Comparison of ENCODE assay signal across 1 cellular context in the genomic region with DNA sequence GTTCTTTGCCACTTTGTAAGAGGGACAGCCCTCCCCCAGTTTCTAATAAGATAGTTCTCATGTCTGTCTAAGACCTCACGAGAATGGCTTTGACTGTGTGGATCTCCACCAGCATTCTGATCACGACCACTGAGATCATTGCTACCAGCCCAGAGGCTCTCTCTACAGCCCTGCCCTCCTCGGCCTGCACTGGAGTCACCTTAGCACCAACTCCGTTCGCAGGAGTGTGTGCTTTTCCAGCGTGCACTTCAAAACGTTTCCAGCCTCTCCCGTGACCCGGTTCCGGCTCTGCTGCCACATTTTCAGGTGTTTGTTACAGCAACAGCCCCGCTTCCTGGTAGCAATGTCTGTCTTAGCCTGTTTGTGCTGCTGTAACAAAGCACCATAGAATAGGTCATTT.
TF ChIP-seq lines count a peak whose summit lies in the region.

No MANE protein-coding gene starts in this region.

TF ChIP-seq in H1, 55 proteins besides CTCF, POLR2A, EP300 and RAD21:
- TF ChIP-seq POLR2AphosphoS5 (IDR thresholded peaks at IDR 0.05; ENCODE audit: low read depth, low read length) (no peak), BACH1 (IDR thresholded peaks at IDR 0.05; ENCODE audit: low read length) (no peak), RNF2 (IDR thresholded peaks at IDR 0.05; ENCODE audit: borderline replicate concordance, low read depth, low read length, missing control alignments, poor library complexity, severe bottlenecking) (no peak), GTF2F1 (IDR thresholded peaks at IDR 0.05; ENCODE audit: borderline replicate concordance, low read depth, low read length) (no peak)
